Comparison of ENCODE assay signal across 2 cellular contexts in the genomic region with DNA sequence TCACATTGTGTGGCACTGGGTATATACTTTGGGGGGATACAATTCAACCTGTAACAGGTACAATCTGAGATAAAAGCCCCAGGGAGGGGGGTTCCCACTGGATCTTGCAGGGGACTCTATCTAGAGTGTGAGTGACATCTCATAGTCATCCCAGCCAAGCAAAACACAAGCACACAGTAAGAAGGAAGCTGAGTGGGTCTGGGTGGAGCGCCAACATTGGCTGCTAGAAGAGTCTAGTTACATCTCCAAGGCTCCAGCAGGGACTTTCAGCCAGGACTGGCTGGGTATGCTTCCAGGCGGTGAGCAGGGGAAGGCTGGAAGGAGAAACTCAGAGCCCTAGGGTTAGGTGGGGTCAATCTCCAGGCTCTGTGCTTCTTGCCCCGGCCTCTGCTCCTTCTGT.
TF ChIP-seq lines count a peak whose summit lies in the region.

No MANE protein-coding gene starts in this region.

TF ChIP-seq in GM12878, 131 proteins besides CTCF, POLR2A, EP300 and RAD21:
- TF ChIP-seq RFX5 (IDR thresholded peaks at IDR 0.05; ENCODE audit: low read depth, low read length) (no peak), FOS (IDR thresholded peaks at IDR 0.05; ENCODE audit: borderline replicate concordance, extremely low read depth, insufficient read length) (no peak), TAF1 (IDR thresholded peaks at IDR 0.05; ENCODE audit: borderline replicate concordance, low read depth, low read length) (no peak), NFIC (IDR thresholded peaks at IDR 0.05; ENCODE audit: low read depth, low read length) (no peak)
- TF ChIP-seq, protein P1, sequence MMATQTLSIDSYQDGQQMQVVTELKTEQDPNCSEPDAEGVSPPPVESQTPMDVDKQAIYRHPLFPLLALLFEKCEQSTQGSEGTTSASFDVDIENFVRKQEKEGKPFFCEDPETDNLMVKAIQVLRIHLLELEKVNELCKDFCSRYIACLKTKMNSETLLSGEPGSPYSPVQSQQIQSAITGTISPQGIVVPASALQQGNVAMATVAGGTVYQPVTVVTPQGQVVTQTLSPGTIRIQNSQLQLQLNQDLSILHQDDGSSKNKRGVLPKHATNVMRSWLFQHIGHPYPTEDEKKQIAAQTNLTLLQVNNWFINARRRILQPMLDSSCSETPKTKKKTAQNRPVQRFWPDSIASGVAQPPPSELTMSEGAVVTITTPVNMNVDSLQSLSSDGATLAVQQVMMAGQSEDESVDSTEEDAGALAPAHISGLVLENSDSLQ (IDR thresholded peaks at IDR 0.05), result peak; percentile 55
- TF ChIP-seq, protein P2, sequence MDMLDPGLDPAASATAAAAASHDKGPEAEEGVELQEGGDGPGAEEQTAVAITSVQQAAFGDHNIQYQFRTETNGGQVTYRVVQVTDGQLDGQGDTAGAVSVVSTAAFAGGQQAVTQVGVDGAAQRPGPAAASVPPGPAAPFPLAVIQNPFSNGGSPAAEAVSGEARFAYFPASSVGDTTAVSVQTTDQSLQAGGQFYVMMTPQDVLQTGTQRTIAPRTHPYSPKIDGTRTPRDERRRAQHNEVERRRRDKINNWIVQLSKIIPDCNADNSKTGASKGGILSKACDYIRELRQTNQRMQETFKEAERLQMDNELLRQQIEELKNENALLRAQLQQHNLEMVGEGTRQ (IDR thresholded peaks at IDR 0.05; ENCODE audit: borderline replicate concordance, low read depth, low read length), result no peak

TF ChIP-seq in GM23338, 12 proteins besides CTCF, POLR2A, EP300 and RAD21:
- TF ChIP-seq, protein P3, sequence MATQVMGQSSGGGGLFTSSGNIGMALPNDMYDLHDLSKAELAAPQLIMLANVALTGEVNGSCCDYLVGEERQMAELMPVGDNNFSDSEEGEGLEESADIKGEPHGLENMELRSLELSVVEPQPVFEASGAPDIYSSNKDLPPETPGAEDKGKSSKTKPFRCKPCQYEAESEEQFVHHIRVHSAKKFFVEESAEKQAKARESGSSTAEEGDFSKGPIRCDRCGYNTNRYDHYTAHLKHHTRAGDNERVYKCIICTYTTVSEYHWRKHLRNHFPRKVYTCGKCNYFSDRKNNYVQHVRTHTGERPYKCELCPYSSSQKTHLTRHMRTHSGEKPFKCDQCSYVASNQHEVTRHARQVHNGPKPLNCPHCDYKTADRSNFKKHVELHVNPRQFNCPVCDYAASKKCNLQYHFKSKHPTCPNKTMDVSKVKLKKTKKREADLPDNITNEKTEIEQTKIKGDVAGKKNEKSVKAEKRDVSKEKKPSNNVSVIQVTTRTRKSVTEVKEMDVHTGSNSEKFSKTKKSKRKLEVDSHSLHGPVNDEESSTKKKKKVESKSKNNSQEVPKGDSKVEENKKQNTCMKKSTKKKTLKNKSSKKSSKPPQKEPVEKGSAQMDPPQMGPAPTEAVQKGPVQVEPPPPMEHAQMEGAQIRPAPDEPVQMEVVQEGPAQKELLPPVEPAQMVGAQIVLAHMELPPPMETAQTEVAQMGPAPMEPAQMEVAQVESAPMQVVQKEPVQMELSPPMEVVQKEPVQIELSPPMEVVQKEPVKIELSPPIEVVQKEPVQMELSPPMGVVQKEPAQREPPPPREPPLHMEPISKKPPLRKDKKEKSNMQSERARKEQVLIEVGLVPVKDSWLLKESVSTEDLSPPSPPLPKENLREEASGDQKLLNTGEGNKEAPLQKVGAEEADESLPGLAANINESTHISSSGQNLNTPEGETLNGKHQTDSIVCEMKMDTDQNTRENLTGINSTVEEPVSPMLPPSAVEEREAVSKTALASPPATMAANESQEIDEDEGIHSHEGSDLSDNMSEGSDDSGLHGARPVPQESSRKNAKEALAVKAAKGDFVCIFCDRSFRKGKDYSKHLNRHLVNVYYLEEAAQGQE (IDR thresholded peaks at IDR 0.05; ENCODE audit: unreplicated experiment), result no peak
- no peak for TF ChIP-seq POLR2AphosphoS5 (IDR thresholded peaks at IDR 0.05; ENCODE audit: low read depth)
- no peak for TF ChIP-seq ZNF331 (CRISPR knock-in tag; IDR thresholded peaks at IDR 0.05; ENCODE audit: low read depth)
- no peak for TF ChIP-seq STAT1 (IDR thresholded peaks at IDR 0.05; ENCODE audit: unreplicated experiment)
- TF ChIP-seq CREB1 (CRISPR knock-in tag; IDR thresholded peaks at IDR 0.05; ENCODE audit: low read depth), result no peak
- TF ChIP-seq, protein P4, sequence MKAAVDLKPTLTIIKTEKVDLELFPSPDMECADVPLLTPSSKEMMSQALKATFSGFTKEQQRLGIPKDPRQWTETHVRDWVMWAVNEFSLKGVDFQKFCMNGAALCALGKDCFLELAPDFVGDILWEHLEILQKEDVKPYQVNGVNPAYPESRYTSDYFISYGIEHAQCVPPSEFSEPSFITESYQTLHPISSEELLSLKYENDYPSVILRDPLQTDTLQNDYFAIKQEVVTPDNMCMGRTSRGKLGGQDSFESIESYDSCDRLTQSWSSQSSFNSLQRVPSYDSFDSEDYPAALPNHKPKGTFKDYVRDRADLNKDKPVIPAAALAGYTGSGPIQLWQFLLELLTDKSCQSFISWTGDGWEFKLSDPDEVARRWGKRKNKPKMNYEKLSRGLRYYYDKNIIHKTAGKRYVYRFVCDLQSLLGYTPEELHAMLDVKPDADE (IDR thresholded peaks at IDR 0.05), result no peak
- TF ChIP-seq NANOG (IDR thresholded peaks at IDR 0.05; ENCODE audit: borderline replicate concordance), result no peak
- TF ChIP-seq EZH2 (IDR thresholded peaks at IDR 0.05; ENCODE audit: low read depth, unreplicated experiment), result no peak
- no peak for TF ChIP-seq ZNF114 (CRISPR knock-in tag; IDR thresholded peaks at IDR 0.05)
- no peak for TF ChIP-seq JUNB (IDR thresholded peaks at IDR 0.05; ENCODE audit: unreplicated experiment)
- no peak for TF ChIP-seq EZH2phosphoT487 (IDR thresholded peaks at IDR 0.05; ENCODE audit: unreplicated experiment)
- TF ChIP-seq, protein P5, sequence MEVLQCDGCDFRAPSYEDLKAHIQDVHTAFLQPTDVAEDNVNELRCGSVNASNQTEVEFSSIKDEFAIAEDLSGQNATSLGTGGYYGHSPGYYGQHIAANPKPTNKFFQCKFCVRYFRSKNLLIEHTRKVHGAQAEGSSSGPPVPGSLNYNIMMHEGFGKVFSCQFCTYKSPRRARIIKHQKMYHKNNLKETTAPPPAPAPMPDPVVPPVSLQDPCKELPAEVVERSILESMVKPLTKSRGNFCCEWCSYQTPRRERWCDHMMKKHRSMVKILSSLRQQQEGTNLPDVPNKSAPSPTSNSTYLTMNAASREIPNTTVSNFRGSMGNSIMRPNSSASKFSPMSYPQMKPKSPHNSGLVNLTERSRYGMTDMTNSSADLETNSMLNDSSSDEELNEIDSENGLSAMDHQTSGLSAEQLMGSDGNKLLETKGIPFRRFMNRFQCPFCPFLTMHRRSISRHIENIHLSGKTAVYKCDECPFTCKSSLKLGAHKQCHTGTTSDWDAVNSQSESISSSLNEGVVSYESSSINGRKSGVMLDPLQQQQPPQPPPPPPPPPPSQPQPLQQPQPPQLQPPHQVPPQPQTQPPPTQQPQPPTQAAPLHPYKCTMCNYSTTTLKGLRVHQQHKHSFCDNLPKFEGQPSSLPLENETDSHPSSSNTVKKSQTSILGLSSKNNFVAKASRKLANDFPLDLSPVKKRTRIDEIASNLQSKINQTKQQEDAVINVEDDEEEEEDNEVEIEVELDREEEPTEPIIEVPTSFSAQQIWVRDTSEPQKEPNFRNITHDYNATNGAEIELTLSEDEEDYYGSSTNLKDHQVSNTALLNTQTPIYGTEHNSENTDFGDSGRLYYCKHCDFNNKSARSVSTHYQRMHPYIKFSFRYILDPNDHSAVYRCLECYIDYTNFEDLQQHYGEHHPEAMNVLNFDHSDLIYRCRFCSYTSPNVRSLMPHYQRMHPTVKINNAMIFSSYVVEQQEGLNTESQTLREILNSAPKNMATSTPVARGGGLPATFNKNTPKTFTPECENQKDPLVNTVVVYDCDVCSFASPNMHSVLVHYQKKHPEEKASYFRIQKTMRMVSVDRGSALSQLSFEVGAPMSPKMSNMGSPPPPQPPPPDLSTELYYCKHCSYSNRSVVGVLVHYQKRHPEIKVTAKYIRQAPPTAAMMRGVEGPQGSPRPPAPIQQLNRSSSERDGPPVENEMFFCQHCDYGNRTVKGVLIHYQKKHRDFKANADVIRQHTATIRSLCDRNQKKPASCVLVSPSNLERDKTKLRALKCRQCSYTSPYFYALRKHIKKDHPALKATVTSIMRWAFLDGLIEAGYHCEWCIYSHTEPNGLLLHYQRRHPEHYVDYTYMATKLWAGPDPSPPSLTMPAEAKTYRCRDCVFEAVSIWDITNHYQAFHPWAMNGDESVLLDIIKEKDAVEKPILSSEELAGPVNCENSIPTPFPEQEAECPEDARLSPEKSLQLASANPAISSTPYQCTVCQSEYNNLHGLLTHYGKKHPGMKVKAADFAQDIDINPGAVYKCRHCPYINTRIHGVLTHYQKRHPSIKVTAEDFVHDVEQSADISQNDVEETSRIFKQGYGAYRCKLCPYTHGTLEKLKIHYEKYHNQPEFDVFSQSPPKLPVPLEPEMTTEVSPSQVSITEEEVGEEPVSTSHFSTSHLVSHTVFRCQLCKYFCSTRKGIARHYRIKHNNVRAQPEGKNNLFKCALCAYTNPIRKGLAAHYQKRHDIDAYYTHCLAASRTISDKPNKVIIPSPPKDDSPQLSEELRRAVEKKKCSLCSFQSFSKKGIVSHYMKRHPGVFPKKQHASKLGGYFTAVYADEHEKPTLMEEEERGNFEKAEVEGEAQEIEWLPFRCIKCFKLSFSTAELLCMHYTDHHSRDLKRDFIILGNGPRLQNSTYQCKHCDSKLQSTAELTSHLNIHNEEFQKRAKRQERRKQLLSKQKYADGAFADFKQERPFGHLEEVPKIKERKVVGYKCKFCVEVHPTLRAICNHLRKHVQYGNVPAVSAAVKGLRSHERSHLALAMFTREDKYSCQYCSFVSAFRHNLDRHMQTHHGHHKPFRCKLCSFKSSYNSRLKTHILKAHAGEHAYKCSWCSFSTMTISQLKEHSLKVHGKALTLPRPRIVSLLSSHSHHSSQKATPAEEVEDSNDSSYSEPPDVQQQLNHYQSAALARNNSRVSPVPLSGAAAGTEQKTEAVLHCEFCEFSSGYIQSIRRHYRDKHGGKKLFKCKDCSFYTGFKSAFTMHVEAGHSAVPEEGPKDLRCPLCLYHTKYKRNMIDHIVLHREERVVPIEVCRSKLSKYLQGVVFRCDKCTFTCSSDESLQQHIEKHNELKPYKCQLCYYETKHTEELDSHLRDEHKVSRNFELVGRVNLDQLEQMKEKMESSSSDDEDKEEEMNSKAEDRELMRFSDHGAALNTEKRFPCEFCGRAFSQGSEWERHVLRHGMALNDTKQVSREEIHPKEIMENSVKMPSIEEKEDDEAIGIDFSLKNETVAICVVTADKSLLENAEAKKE (CRISPR knock-in tag; IDR thresholded peaks at IDR 0.05), result no peak
TF ChIP-seq in GM23338: peak in this region for 0.
